In the genomic region with DNA sequence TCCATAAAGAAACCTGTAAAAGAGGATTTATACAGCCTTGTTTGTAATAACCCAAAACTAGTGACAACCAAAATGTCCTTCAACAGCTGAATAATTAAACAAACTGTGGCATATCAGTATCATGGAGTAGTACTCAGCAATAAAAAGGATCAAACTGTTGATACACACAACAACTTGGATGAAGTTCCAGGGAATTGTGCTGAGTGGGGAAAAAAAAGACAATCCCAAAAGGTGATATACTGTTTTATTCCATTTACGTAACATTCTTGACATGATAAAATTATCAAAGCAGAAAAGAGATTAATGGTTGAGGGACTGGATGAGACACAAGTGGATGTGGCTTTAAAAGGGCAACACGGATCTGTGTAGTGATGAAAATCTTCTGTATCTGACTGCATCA, we compare ENCODE assay signal across 10 cellular contexts. TPM values are rescaled to one million over a fixed set of nuclear protein-coding genes. Genes with fewer than 3 reads are reported as not detected.
"Had no signal": no experiment of that assay in that cellular context is flagged by ENCODE, and none has a peak within 500 bp of the region (broad histone marks: within the 10 kb centered on the region; RNA-seq: fewer than 3 reads in every experiment).

No MANE protein-coding gene starts in this region.

- H3K4me2 ChIP-seq: GM23338, KMS-11 had no signal

- H3K4me1 Mint-ChIP-seq: GM23338, H9 had no signal

- H3K4me3 Mint-ChIP-seq: GM23338, H9 had no signal

- FAIRE-seq: H54, HTR-8/SVneo had no signal

- H3K9me3 Mint-ChIP-seq: GM23338 had no signal

- ATAC-seq: GM23338 had no signal

- H3K27ac ChIP-seq: KMS-11 had no signal

- H2AFZ ChIP-seq: GM23338 had no signal

- H3K27ac Mint-ChIP-seq: GM23338, H9 had no signal

- H3K4me3 ChIP-seq: GM23338 had no signal

- DNase-seq: H9, HCEC 1CT, Karpas-422, KBM-7 had no signal

- H3K9ac ChIP-seq: KMS-11 had no signal

RNA-seq across cellular contexts. Expression of a gene that starts 7.8 kb away (rescaled TPM):
- total RNA-seq: HT-29 had no signal

RNA-seq across cellular contexts. Expression of a gene that starts 55.3 kb away (rescaled TPM):
- total RNA-seq: GM23338, H1, H9, HT-29 had no signal
- polyA plus RNA-seq: GM23338, H1 had no signal
